ENCODE assay signal across 14 cellular contexts in genomic region chr1:200275816-200276453, GRCh38.
DNase-seq lines count a peak whose midpoint lies in the region; ATAC-seq and TF ChIP-seq lines count a peak whose summit lies in the region.
"Had no signal": no experiment of that assay in that cellular context is flagged by ENCODE, and none has a peak within 500 bp of the region (broad histone marks: within the 10 kb centered on the region; RNA-seq: fewer than 3 reads in every experiment).

No MANE protein-coding gene starts in this region.

- no peak overlapping the region for H3K4me2 ChIP-seq in mesendoderm (ENCODE audit: low read length)
- no peak overlapping the region for H3K4me2 ChIP-seq in osteoblast (ENCODE audit: insufficient read depth, low read length)
- H3K4me2 ChIP-seq: BLaER1 treated with 17β-estradiol and CSF1 and Interleukin-3, amounts not matched to agents 10 nM and 100 nM had no signal

- POLR2A ChIA-PET in HEK293 (lab: Yijun Ruan, JAX), result no interaction called here
- POLR2A ChIA-PET in RWPE1 (lab: Yijun Ruan, JAX; ENCODE audit: low non-redundant PET), result no interaction called here

- H3K36me3 ChIP-seq in HEK293 (ENCODE audit: control insufficient read depth in 2 of 2, insufficient read depth in 1 of 2, low read length in 2 of 2) (no peaks in the 10 kb centered on the region), mesendoderm (ENCODE audit: control insufficient read depth, insufficient read depth, low read length) (no peaks in the 10 kb centered on the region), osteoblast (ENCODE audit: insufficient read depth, low read length) (no peaks in the 10 kb centered on the region)
- H3K36me3 ChIP-seq: BLaER1 treated with 17β-estradiol and CSF1 and Interleukin-3, amounts not matched to agents 10 nM and 100 nM had no signal

- no peak overlapping the region for H3K27ac ChIP-seq in HEK293 (ENCODE audit: extremely low read depth, low read depth, low read length)
- H3K27ac ChIP-seq in mesendoderm (ENCODE audit: low read depth, low read length), result no peak overlapping the region
- no peak overlapping the region for H3K27ac ChIP-seq in osteoblast (ENCODE audit: low read depth, low read length)
- no peak overlapping the region for H3K27ac ChIP-seq in RWPE1
- H3K27ac ChIP-seq: BLaER1 treated with 17β-estradiol and CSF1 and Interleukin-3, amounts not matched to agents 10 nM and 100 nM had no signal

- no peak overlapping the region for H4K8ac ChIP-seq in mesendoderm (ENCODE audit: low read depth, low read length)

- H4K5ac ChIP-seq in mesendoderm (ENCODE audit: low read length), result no peak overlapping the region

- CTCF ChIA-PET in HEK293 (lab: Yijun Ruan, JAX) (interaction anchor here (0.7 to 2.4 kb wide), 14 partner anchors 10 to 854 kb away, joined by 3 to 13 read pairs (median 4); no protein-coding TSS in a partner anchor), RWPE1 (lab: Yijun Ruan, JAX) (interaction anchor here (0.5 to 1.4 kb wide), 7 partner anchors 21 to 1973 kb away, joined by 3 to 10 read pairs (median 4); no protein-coding TSS in a partner anchor)

- H3K79me2 ChIP-seq in mesendoderm (ENCODE audit: control insufficient read depth, insufficient read depth, low read length) (no peaks in the 10 kb centered on the region), osteoblast (ENCODE audit: insufficient read depth, low read length) (no peaks in the 10 kb centered on the region)

- no peaks in the 10 kb centered on the region for H4K20me1 ChIP-seq in osteoblast (ENCODE audit: insufficient read depth, low read length)
- H4K20me1 ChIP-seq: BLaER1 treated with 17β-estradiol and CSF1 and Interleukin-3, amounts not matched to agents 10 nM and 100 nM had no signal

- no peak overlapping the region for H2AFZ ChIP-seq in osteoblast (ENCODE audit: low read length)

- peak overlapping the region; percentile 7 for H2BK5ac ChIP-seq in mesendoderm (ENCODE audit: low read length)

- no peak for TF ChIP-seq CTCF in HEK293 (tag by site-specific recombination; IDR thresholded peaks at IDR 0.05)
- no peak for TF ChIP-seq CTCF in osteoblast (IDR thresholded peaks at IDR 0.05; ENCODE audit: extremely low read depth, low read depth, low read length)
- no peak for TF ChIP-seq CTCF in RWPE1 (conservative IDR thresholded peaks at IDR 0.05; ENCODE audit: low read depth)

- no peak overlapping the region for H3K18ac ChIP-seq in mesendoderm (ENCODE audit: low read length)

- H3K27me3 ChIP-seq in mesendoderm (ENCODE audit: insufficient read depth, low read length, poor library complexity) (no peaks in the 10 kb centered on the region), osteoblast (ENCODE audit: insufficient read depth, low read length) (no peaks in the 10 kb centered on the region)
- H3K27me3 ChIP-seq: BLaER1 treated with 17β-estradiol and CSF1 and Interleukin-3, amounts not matched to agents 10 nM and 100 nM had no signal

- no peak overlapping the region for H2BK120ac ChIP-seq in mesendoderm (ENCODE audit: low read depth, low read length)

- DNase-seq in left lobe of liver (ENCODE audit: low spot score) (no peak), mesendoderm (no peak), germinal center (ENCODE audit: low spot score) (no peak), NCI-H128 (lab: John Stamatoyannopoulos, UW; ENCODE audit: unreplicated experiment) (no peak), osteoblast (ENCODE audit: insufficient read length, low spot score, missing footprints) (no peak), RWPE1 (ENCODE audit: low spot score) (no peak)
- DNase-seq: 8988T; CD8-positive, alpha-beta T cell; DMS 273 treated with DMSO at 0.1 percent for 48 hours; DND-41; H9 had no signal

- H3K4me1 ChIP-seq in HEK293 (ENCODE audit: control insufficient read depth, insufficient read depth, low read length), result no peaks in the 10 kb centered on the region; the same call in 1 of the 2 replicates
- peaks cover 3% of the 10 kb centered on the region for H3K4me1 ChIP-seq in mesendoderm (ENCODE audit: control insufficient read depth, low read depth, low read length)
- peaks cover 4% of the 10 kb centered on the region for H3K4me1 ChIP-seq in osteoblast (ENCODE audit: insufficient read depth, low read length)
- H3K4me1 ChIP-seq: BLaER1 treated with 17β-estradiol and CSF1 and Interleukin-3, amounts not matched to agents 10 nM and 100 nM had no signal

- no peak overlapping the region for H2AK5ac ChIP-seq in mesendoderm (ENCODE audit: low read length)

- H3K79me1 ChIP-seq in mesendoderm (ENCODE audit: low read length), result no peaks in the 10 kb centered on the region

- no peak overlapping the region for H2BK15ac ChIP-seq in mesendoderm (replicated peaks; ENCODE audit: low read depth)

- WGBS in mesendoderm (ENCODE audit: extremely low coverage, insufficient coverage, low lambda C conversion rate), result no CpG with 5 or more reads among the region's 9 CpGs

- ATAC-seq in left lobe of liver, result peak; percentile 41
- ATAC-seq: CD8-positive, alpha-beta T cell had no signal

- H3K9ac ChIP-seq in mesendoderm (ENCODE audit: low read length), result no peak overlapping the region
- H3K9ac ChIP-seq: BLaER1 treated with 17β-estradiol and CSF1 and Interleukin-3, amounts not matched to agents 10 nM and 100 nM had no signal

- H3K23ac ChIP-seq in mesendoderm (ENCODE audit: low read length), result no peak overlapping the region

- H3K56ac ChIP-seq in mesendoderm (ENCODE audit: low read length), result peak overlapping the region; percentile 7

- no peak overlapping the region for H3K4me3 ChIP-seq in HEK293 (ENCODE audit: low read depth, low read length)
- no peak overlapping the region for H3K4me3 ChIP-seq in mesendoderm (ENCODE audit: low read length)
- H3K4me3 ChIP-seq in osteoblast (ENCODE audit: insufficient read depth, low read length), result no peak overlapping the region
- H3K4me3 ChIP-seq: BLaER1 treated with 17β-estradiol and CSF1 and Interleukin-3, amounts not matched to agents 10 nM and 100 nM; GM12878 had no signal

- H3K9me3 ChIP-seq in HEK293 (ENCODE audit: control insufficient read depth, insufficient read depth, low read depth, low read length) (no peaks in the 10 kb centered on the region), osteoblast (ENCODE audit: low read depth, low read length) (no peaks in the 10 kb centered on the region)

- H3K4ac ChIP-seq in mesendoderm (ENCODE audit: low read depth, low read length), result no peak overlapping the region

TF ChIP-seq in HEK293, 187 proteins besides CTCF, POLR2A, EP300 and RAD21:
- TF ChIP-seq ZNF394 (tag by site-specific recombination; IDR thresholded peaks at IDR 0.05; ENCODE audit: borderline replicate concordance) (no peak), ZNF510 (tag by site-specific recombination; IDR thresholded peaks at IDR 0.05; ENCODE audit: insufficient replicate concordance) (no peak), EGR2 (tag by site-specific recombination; IDR thresholded peaks at IDR 0.05; ENCODE audit: low read depth) (peak; percentile 38; the same call in 1 of the 2 replicates), ZNF629 (tag by site-specific recombination; IDR thresholded peaks at IDR 0.05) (no peak), HOXA7 (CRISPR knock-in tag; IDR thresholded peaks at IDR 0.05; ENCODE audit: borderline replicate concordance) (no peak), ZNF521 (tag by site-specific recombination; IDR thresholded peaks at IDR 0.05) (no peak), MZF1 (tag by site-specific recombination; IDR thresholded peaks at IDR 0.05; ENCODE audit: borderline replicate concordance) (no peak), SCRT2 (tag by site-specific recombination; IDR thresholded peaks at IDR 0.05) (no peak), ZNF280C (tag by site-specific recombination; IDR thresholded peaks at IDR 0.05) (no peak), ZNF768 (tag by site-specific recombination; IDR thresholded peaks at IDR 0.05) (no peak), ZNF391 (tag by site-specific recombination; IDR thresholded peaks at IDR 0.05; ENCODE audit: borderline replicate concordance, low read depth) (no peak), ZNF561 (tag by site-specific recombination; IDR thresholded peaks at IDR 0.05; ENCODE audit: borderline replicate concordance) (no peak), ZNF433 (tag by site-specific recombination; IDR thresholded peaks at IDR 0.05; ENCODE audit: low read depth) (no peak), ZNF658 (tag by site-specific recombination; IDR thresholded peaks at IDR 0.05) (no peak), ZFHX2 (tag by site-specific recombination; conservative IDR thresholded peaks at IDR 0.05) (peak; percentile 32; the same call in 1 of the 2 replicates), TRIM28 (IDR thresholded peaks at IDR 0.05; ENCODE audit: borderline replicate concordance, low read length) (no peak), ZNF560 (tag by site-specific recombination; IDR thresholded peaks at IDR 0.05; ENCODE audit: borderline replicate concordance) (no peak)
- TF ChIP-seq, protein P1, sequence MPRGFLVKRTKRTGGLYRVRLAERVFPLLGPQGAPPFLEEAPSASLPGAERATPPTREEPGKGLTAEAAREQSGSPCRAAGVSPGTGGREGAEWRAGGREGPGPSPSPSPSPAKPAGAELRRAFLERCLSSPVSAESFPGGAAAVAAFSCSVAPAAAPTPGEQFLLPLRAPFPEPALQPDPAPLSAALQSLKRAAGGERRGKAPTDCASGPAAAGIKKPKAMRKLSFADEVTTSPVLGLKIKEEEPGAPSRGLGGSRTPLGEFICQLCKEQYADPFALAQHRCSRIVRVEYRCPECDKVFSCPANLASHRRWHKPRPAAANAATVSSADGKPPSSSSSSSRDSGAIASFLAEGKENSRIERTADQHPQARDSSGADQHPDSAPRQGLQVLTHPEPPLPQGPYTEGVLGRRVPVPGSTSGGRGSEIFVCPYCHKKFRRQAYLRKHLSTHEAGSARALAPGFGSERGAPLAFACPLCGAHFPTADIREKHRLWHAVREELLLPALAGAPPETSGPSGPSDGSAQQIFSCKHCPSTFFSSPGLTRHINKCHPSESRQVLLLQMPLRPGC (tag by site-specific recombination; IDR thresholded peaks at IDR 0.05), result no peak
